In genomic region chr1:166354411-166354810, GRCh38 we compare ENCODE assay signal across 26 cellular contexts.
A peak's percentile ranks its signal among the peaks of the same experiment; 100 is the strongest.
DNase-seq lines count a peak whose midpoint lies in the region; ATAC-seq and TF ChIP-seq lines count a peak whose summit lies in the region.
"Had no signal": no experiment of that assay in that cellular context is flagged by ENCODE, and none has a peak within 500 bp of the region (broad histone marks: within the 10 kb centered on the region; RNA-seq: fewer than 3 reads in every experiment).

No MANE protein-coding gene starts in this region.

- peak; percentile 34 for DNase-seq in H9
- DNase-seq in NCI-H345 (lab: John Stamatoyannopoulos, UW): peak; percentile 31
- DNase-seq in WTC11 (ENCODE audit: low spot score): no peak
- DNase-seq in mesendoderm: peak; percentile 57
- DNase-seq in activated CD8-positive, alpha-beta T cell treated with anti-CD3 and anti-CD28 coated beads for 36 hours: no peak
- no peak for DNase-seq in activated CD4-positive, alpha-beta T cell treated with anti-CD3 and anti-CD28 coated beads, Interleukin-2, amount 50 U/mL, for 4 hours
- DNase-seq in BE2C: no peak
- DNase-seq: activated CD4-positive, alpha-beta T cell treated with anti-CD3 and anti-CD28 coated beads, Interleukin-2, amount 50 U/mL, for 1 hour; activated naive CD4-positive, alpha-beta T cell treated with anti-CD3 and anti-CD28 coated beads, Interleukin-2, amount 50 U/mL, for 16 hours; amygdala; CD4-positive, alpha-beta memory T cell; cortex of kidney; DMS153; HFFc6; Karpas-422; mesenchymal stem cell; NCI-H1048; NCI-H1694 treated with DMSO at 0.1 percent for 48 hours; NK-92 treated with Interleukin-12 subunit alpha and Interleukin-12 subunit beta, amount 100 ng/mL, for 24 hours; nucleus accumbens; psoas muscle; stimulated activated CD8-positive, alpha-beta memory T cell treated with anti-CD3 and anti-CD28 coated beads, Interleukin-4, amount 100 ng/mL, for 48 hours; stomach; transverse colon had no signal

- no peak overlapping the region for H4K5ac ChIP-seq in H9 (ENCODE audit: insufficient read length, low read depth, low read length)
- H4K5ac ChIP-seq in mesendoderm (ENCODE audit: low read length): no peak overlapping the region

- H3K14ac ChIP-seq in H9 (ENCODE audit: insufficient read depth, low read length): no peak overlapping the region

- no peak overlapping the region for H3K9ac ChIP-seq in H9 (ENCODE audit: extremely low read depth, insufficient read length, low read length)
- H3K9ac ChIP-seq in mesendoderm (ENCODE audit: low read length): no peak overlapping the region

- H3K36me3 Mint-ChIP-seq in H9 (ENCODE audit: insufficient read depth in 1 of 3, low read depth in 3 of 3): no peaks in the 10 kb centered on the region
- no peaks in the 10 kb centered on the region for H3K36me3 Mint-ChIP-seq in WTC11
- no peaks in the 10 kb centered on the region for H3K36me3 Mint-ChIP-seq in activated CD8-positive, alpha-beta T cell treated with anti-CD3 and anti-CD28 coated beads for 36 hours (ENCODE audit: low read depth)
- H3K36me3 Mint-ChIP-seq: CD4-positive, alpha-beta memory T cell had no signal

- no peak overlapping the region for H3T11ph ChIP-seq in H9 (ENCODE audit: low read length)

- H3K4me3 Mint-ChIP-seq in H9 (no peak overlapping the region), WTC11 (no peak overlapping the region)
- H3K4me3 Mint-ChIP-seq in activated CD8-positive, alpha-beta T cell treated with anti-CD3 and anti-CD28 coated beads for 36 hours: no peak overlapping the region
- H3K4me3 Mint-ChIP-seq: CD4-positive, alpha-beta memory T cell; HFFc6; T-helper 2 cell treated with Interferon-gamma antibody and Interleukin-4, amounts not matched to agents 5 μg/mL and 100 μg/mL, for 36 hours had no signal

- H3K4me2 ChIP-seq in H9 (ENCODE audit: insufficient read depth, insufficient read length, low read length) (no peak overlapping the region), mesendoderm (ENCODE audit: low read length) (no peak overlapping the region)

- peaks cover 8 to 13% of the 10 kb centered on the region in 2 experiments for H3K4me1 Mint-ChIP-seq in H9
- peaks cover 16% of the 10 kb centered on the region for H3K4me1 Mint-ChIP-seq in WTC11
- H3K4me1 Mint-ChIP-seq in activated CD8-positive, alpha-beta T cell treated with anti-CD3 and anti-CD28 coated beads for 36 hours (ENCODE audit: low read depth): no peaks in the 10 kb centered on the region
- H3K4me1 Mint-ChIP-seq: CD4-positive, alpha-beta memory T cell had no signal

- H4K20me1 ChIP-seq in H9 (ENCODE audit: control insufficient read depth, insufficient read depth, insufficient read length): no peaks in the 10 kb centered on the region

- H3K27me3 ChIP-seq in H9 (ENCODE audit: insufficient read depth, low read length) (no peaks in the 10 kb centered on the region), mesendoderm (ENCODE audit: insufficient read depth, low read length, poor library complexity) (no peaks in the 10 kb centered on the region), BE2C (no peaks in the 10 kb centered on the region)
- H3K27me3 ChIP-seq: cardiac muscle cell, stomach had no signal

- no peak overlapping the region for H2AFZ ChIP-seq in H9 (ENCODE audit: low read length)

- no peaks in the 10 kb centered on the region for H3K23me2 ChIP-seq in H9 (ENCODE audit: insufficient read length, low read depth, low read length, poor library complexity, severe bottlenecking)

- H3K4me3 ChIP-seq in mesendoderm (ENCODE audit: low read length) (no peak overlapping the region), BE2C (ENCODE audit: low read depth, low read length) (no peak overlapping the region)
- H3K4me3 ChIP-seq: cardiac muscle cell, psoas muscle, stomach, transverse colon had no signal

- no peaks in the 10 kb centered on the region for H3K4me1 ChIP-seq in H9 (ENCODE audit: insufficient read depth, low read length)
- no peaks in the 10 kb centered on the region for H3K4me1 ChIP-seq in mesendoderm (ENCODE audit: control insufficient read depth, low read depth, low read length)
- peaks cover 9% of the 10 kb centered on the region for H3K4me1 ChIP-seq in BE2C
- H3K4me1 ChIP-seq: psoas muscle, stomach, transverse colon had no signal

- POLR2A ChIA-PET in WTC11 (lab: Charles Lee): no interaction called here
- POLR2A ChIA-PET in activated CD8-positive, alpha-beta T cell treated with anti-CD3 and anti-CD28 coated beads for 36 hours (lab: Charles Lee): no interaction called here

- no peak overlapping the region for H2BK20ac ChIP-seq in H9 (ENCODE audit: low read depth, low read length, poor library complexity, severe bottlenecking)

- no peak overlapping the region for H3K56ac ChIP-seq in H9 (ENCODE audit: insufficient read length, low read depth, low read length)
- H3K56ac ChIP-seq in mesendoderm (ENCODE audit: low read length): no peak overlapping the region

- CTCF ChIA-PET in WTC11 (lab: Charles Lee): interaction anchor here (0.9 kb wide), 1 partner anchor 189 kb away, joined by 4 read pairs; no protein-coding TSS in a partner anchor
- CTCF ChIA-PET in activated CD8-positive, alpha-beta T cell treated with anti-CD3 and anti-CD28 coated beads for 36 hours (lab: Charles Lee): no interaction called here

- H3K9me3 ChIP-seq in H9 (ENCODE audit: control insufficient read depth, low read depth, low read length): no peaks in the 10 kb centered on the region
- no peaks in the 10 kb centered on the region for H3K9me3 ChIP-seq in BE2C
- H3K9me3 ChIP-seq: psoas muscle, stomach, transverse colon had no signal

- H2BK5ac ChIP-seq in H9 (ENCODE audit: insufficient read length, low read length) (no peak overlapping the region), mesendoderm (ENCODE audit: low read length) (no peak overlapping the region)

- H3K27me3 Mint-ChIP-seq in H9 (ENCODE audit: low read depth) (peaks cover 2% of the 10 kb centered on the region), WTC11 (ENCODE audit: low read depth) (no peaks in the 10 kb centered on the region; the same call in 1 of the 2 replicates)
- peaks cover 4% of the 10 kb centered on the region for H3K27me3 Mint-ChIP-seq in activated CD8-positive, alpha-beta T cell treated with anti-CD3 and anti-CD28 coated beads for 36 hours

- H3K79me1 ChIP-seq in H9 (ENCODE audit: insufficient read depth, low read depth, low read length, poor library complexity, severe bottlenecking) (no peaks in the 10 kb centered on the region), mesendoderm (ENCODE audit: low read length) (no peaks in the 10 kb centered on the region)

- H2BK15ac ChIP-seq in H9 (ENCODE audit: low read depth, low read length): no peak overlapping the region
- H2BK15ac ChIP-seq in mesendoderm (replicated peaks; ENCODE audit: low read depth): no peak overlapping the region

- intact Hi-C loops in activated CD8-positive, alpha-beta T cell treated with anti-CD3 and anti-CD28 coated beads for 36 hours (cut with micrococcal nuclease): no loop called here

- H3K79me2 ChIP-seq in H9 (ENCODE audit: insufficient read depth, low read length) (no peaks in the 10 kb centered on the region), mesendoderm (ENCODE audit: control insufficient read depth, insufficient read depth, low read length) (no peaks in the 10 kb centered on the region)

- no peaks in the 10 kb centered on the region for H3K9me3 Mint-ChIP-seq in H9
- H3K9me3 Mint-ChIP-seq in WTC11: no peaks in the 10 kb centered on the region
- H3K9me3 Mint-ChIP-seq in activated CD8-positive, alpha-beta T cell treated with anti-CD3 and anti-CD28 coated beads for 36 hours: no peaks in the 10 kb centered on the region
- H3K9me3 Mint-ChIP-seq: T-helper 2 cell treated with Interferon-gamma antibody and Interleukin-4, amounts not matched to agents 5 μg/mL and 100 μg/mL, for 36 hours had no signal

- H2AK5ac ChIP-seq in H9 (ENCODE audit: insufficient read length, low read length) (no peak overlapping the region), mesendoderm (ENCODE audit: low read length) (no peak overlapping the region)

- ATAC-seq in WTC11: peak; percentile 85
- ATAC-seq in activated CD8-positive, alpha-beta T cell treated with anti-CD3 and anti-CD28 coated beads for 36 hours: no peak
- ATAC-seq: psoas muscle had no signal

- H3K23ac ChIP-seq in H9 (ENCODE audit: insufficient read length, low read depth, low read length): no peak overlapping the region
- H3K23ac ChIP-seq in mesendoderm (ENCODE audit: low read length): no peak overlapping the region

- H4K91ac ChIP-seq in H9 (ENCODE audit: insufficient read length, low read depth, low read length): no peak overlapping the region

- WGBS in H9 (ENCODE audit: extremely low coverage, insufficient read length, low lambda C conversion rate): no CpG with 5 or more reads among the region's 4 CpGs
- no CpG with 5 or more reads among the region's 4 CpGs for WGBS in mesendoderm (ENCODE audit: extremely low coverage, insufficient coverage, low lambda C conversion rate)

- H4K8ac ChIP-seq in H9 (replicated peaks; ENCODE audit: insufficient read length, low read depth, low read length) (no peak overlapping the region), mesendoderm (ENCODE audit: low read depth, low read length) (no peak overlapping the region)

- H3K27ac Mint-ChIP-seq in H9 (no peak overlapping the region), WTC11 (no peak overlapping the region)
- no peak overlapping the region for H3K27ac Mint-ChIP-seq in activated CD8-positive, alpha-beta T cell treated with anti-CD3 and anti-CD28 coated beads for 36 hours
- H3K27ac Mint-ChIP-seq: CD4-positive, alpha-beta memory T cell; HFFc6; T-helper 2 cell treated with Interferon-gamma antibody and Interleukin-4, amounts not matched to agents 5 μg/mL and 100 μg/mL, for 36 hours had no signal

- H2BK120ac ChIP-seq in H9 (ENCODE audit: low read depth, low read length, poor library complexity, severe bottlenecking): no peak overlapping the region
- H2BK120ac ChIP-seq in mesendoderm (ENCODE audit: low read depth, low read length): no peak overlapping the region

- H3K18ac ChIP-seq in H9 (ENCODE audit: insufficient read length, low read depth, low read length): no peak overlapping the region
- no peak overlapping the region for H3K18ac ChIP-seq in mesendoderm (ENCODE audit: low read length)

- H2BK12ac ChIP-seq in H9 (ENCODE audit: insufficient read length, low read depth, low read length): no peak overlapping the region

- no peak overlapping the region for H3K27ac ChIP-seq in H9 (ENCODE audit: insufficient read length, low read depth, low read length)
- H3K27ac ChIP-seq in mesendoderm (ENCODE audit: low read depth, low read length): no peak overlapping the region
- H3K27ac ChIP-seq: cardiac muscle cell, psoas muscle, stomach, transverse colon had no signal

- H3K36me3 ChIP-seq in mesendoderm (ENCODE audit: control insufficient read depth, insufficient read depth, low read length): no peaks in the 10 kb centered on the region
- H3K36me3 ChIP-seq in BE2C: no peaks in the 10 kb centered on the region
- H3K36me3 ChIP-seq: cardiac muscle cell, stomach, transverse colon had no signal

- H3K4ac ChIP-seq in H9 (ENCODE audit: low read depth, low read length): no peak overlapping the region
- no peak overlapping the region for H3K4ac ChIP-seq in mesendoderm (ENCODE audit: low read depth, low read length)

- TF ChIP-seq CTCF in H9 (conservative IDR thresholded peaks at IDR 0.05) (peak; percentile 25; the same call in 2 of the 3 replicates), WTC11 (IDR thresholded peaks at IDR 0.05) (no peak), BE2C (IDR thresholded peaks at IDR 0.05; ENCODE audit: low read depth, low read length) (no peak)
- TF ChIP-seq CTCF in activated CD8-positive, alpha-beta T cell treated with anti-CD3 and anti-CD28 coated beads for 36 hours (IDR thresholded peaks at IDR 0.05): no peak

Comparison
In these comparisons a context has a peak if more than half of its experiments do, and no peak if none do; other contexts are left out.
1. DNase-seq: peak in H9 (single experiment), NCI-H345 (single experiment) and mesendoderm (single experiment); none in WTC11 (single experiment), activated CD8-positive, alpha-beta T cell treated with anti-CD3 and anti-CD28 coated beads for 36 hours (single experiment), activated CD4-positive, alpha-beta T cell treated with anti-CD3 and anti-CD28 coated beads, Interleukin-2, amount 50 U/mL, for 4 hours (0 of 2) and BE2C (single experiment).